7 cellular contexts compared by ENCODE assay signal in the genomic region with DNA sequence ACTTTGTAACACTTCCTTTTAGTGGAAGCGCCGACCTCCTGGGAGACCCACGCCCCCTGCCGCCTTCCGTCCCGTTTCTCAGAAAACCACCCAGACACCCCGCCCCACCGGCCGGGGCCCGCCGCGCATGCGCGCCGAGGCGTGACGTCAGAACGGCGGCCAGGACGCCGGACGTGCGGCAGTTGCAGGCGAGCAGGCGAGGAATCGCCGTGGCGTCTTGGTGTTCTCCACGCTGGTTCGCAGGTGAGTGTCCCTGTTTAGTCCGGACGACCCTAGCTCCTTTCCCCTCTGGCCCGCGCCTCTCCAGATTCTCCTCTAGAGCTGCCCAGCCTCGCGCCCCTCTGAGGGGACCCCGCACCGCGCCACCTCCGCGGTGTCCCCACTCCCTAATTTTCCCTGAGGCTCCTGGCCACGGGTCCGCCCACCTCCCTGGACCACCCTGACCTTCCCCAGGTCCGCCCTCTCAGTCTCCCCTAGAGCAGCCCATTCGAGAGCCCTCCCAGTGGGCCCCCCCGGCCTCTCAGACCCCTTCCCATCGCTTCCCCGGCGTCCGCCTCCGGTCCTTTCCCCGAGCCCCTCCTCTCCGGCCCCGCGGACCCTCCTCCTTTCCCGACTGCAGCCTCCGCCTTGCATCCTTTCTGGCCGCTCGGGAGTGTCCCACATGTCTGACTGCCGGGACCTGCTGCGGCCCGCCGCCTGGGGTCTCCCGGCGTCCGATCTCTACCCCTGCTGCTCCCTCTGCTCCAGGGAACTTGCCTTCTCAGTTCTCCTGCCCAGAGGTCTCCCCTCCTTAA. TPM values are rescaled to one million over a fixed set of nuclear protein-coding genes. Genes with fewer than 3 reads are reported as not detected.
DNase-seq lines count a peak whose midpoint lies in the region; ATAC-seq and TF ChIP-seq lines count a peak whose summit lies in the region.

A gene with protein sequence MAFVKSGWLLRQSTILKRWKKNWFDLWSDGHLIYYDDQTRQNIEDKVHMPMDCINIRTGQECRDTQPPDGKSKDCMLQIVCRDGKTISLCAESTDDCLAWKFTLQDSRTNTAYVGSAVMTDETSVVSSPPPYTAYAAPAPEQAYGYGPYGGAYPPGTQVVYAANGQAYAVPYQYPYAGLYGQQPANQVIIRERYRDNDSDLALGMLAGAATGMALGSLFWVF (plus strand): TSS at position 181 of the 794 bp plus-strand sequence. CDS start 15,606 bp downstream, outside the sequence.

- peak within 1 kb of the TSS; percentile 95 for H3K4me3 ChIP-seq in astrocyte of the cerebellum (ENCODE audit: low read depth, low read length)

- in situ Hi-C loops in astrocyte of the cerebellum (cut with HindIII; ENCODE audit: low sequenced_read_pairs), result no loop called here

- TF ChIP-seq CTCF in astrocyte of the cerebellum (IDR thresholded peaks at IDR 0.05; ENCODE audit: low read depth, low read length, missing control alignments), result peak; percentile 33

- peak; percentile 44 for ATAC-seq in GM18499 (IDR thresholded peaks at IDR 0.05; ENCODE audit: insufficient read depth, unreplicated experiment)
- ATAC-seq in HG02763 (IDR thresholded peaks at IDR 0.05; ENCODE audit: unreplicated experiment), result peak; percentile 85
- peak; percentile 94 for ATAC-seq in sciatic nerve

- DNase-seq in NCI-H1417 (lab: John Stamatoyannopoulos, UW) (peak; percentile 81 to 96 (median 90)), T-helper 9 cell (peak; percentile 86), astrocyte of the cerebellum (ENCODE audit: low read depth) (peak; percentile 64), hippocampal formation (lab: John Stamatoyannopoulos, UW) (peak; percentile 92 to 93), sciatic nerve (ENCODE audit: low spot score) (peak; percentile 95)

- intact Hi-C loops in sciatic nerve (cut with DNase I), result no loop called here

RNA-seq across cellular contexts. Expression of the gene that starts here (rescaled TPM):
- 52.0 TPM for total RNA-seq in sciatic nerve

Comparison
In these comparisons a context has a peak if more than half of its experiments do, and no peak if none do; other contexts are left out.
1. Peak in every context shown above with its lines: DNase-seq, ATAC-seq and H3K4me3 ChIP-seq.
2. ATAC-seq: peak in every context shown above with its lines; median percentile 94 in sciatic nerve; 85 in HG02763; 44 in GM18499.